8 cellular contexts compared by ENCODE assay signal in genomic region chr20:59007758-59008511, GRCh38. TPM values are rescaled to one million over a fixed set of nuclear protein-coding genes. Genes with fewer than 3 reads are reported as not detected.
DNase-seq lines count a peak whose midpoint lies in the region; ATAC-seq and TF ChIP-seq lines count a peak whose summit lies in the region.

No MANE protein-coding gene starts in this region.

- H3K36me3 ChIP-seq in BLaER1, result no peaks in the 10 kb centered on the region
- H3K36me3 ChIP-seq in subcutaneous abdominal adipose tissue (ENCODE audit: control insufficient read depth in 5 of 5, insufficient read depth in 5 of 5, low read length in 5 of 5), result peaks cover 0 to 13% (median 12%) of the 10 kb centered on the region in 5 donors

- H3K36me3 Mint-ChIP-seq in activated B cell treated with CpG ODN at 0.5 μM for 24 hours (ENCODE audit: low read depth), result peaks cover 27% of the 10 kb centered on the region

- H3K4me3 ChIP-seq in BLaER1 (peak overlapping the region; percentile 66), subcutaneous abdominal adipose tissue (ENCODE audit: low read depth in 1 of 5, low read length in 5 of 5) (peak overlapping the region in 2 of 5 donors; percentile 87 to 90)

- intact Hi-C loops in activated B cell treated with CpG ODN at 0.5 μM for 24 hours (cut with micrococcal nuclease), result loop anchor here (1.0 to 10.0 kb wide), 9 partner anchors 8 to 1617 kb away; partner anchors contain the start of genes ATP5F1E, RAB22A, RBM38 and STX16

- no peak for TF ChIP-seq CTCF in activated B cell treated with CpG ODN at 0.5 μM for 24 hours (IDR thresholded peaks at IDR 0.05)

- H3K4me1 Mint-ChIP-seq in activated B cell treated with CpG ODN at 0.5 μM for 24 hours, result peaks cover 52% of the 10 kb centered on the region

- H3K4me3 Mint-ChIP-seq in activated B cell treated with CpG ODN at 0.5 μM for 24 hours, result peak overlapping the region; percentile 95

- H3K9ac ChIP-seq in BLaER1 (peak overlapping the region; percentile 74), subcutaneous abdominal adipose tissue (ENCODE audit: low read length in 5 of 5) (peak overlapping the region in 4 of 5 donors; percentile 33 to 97 (median 74))

- DNase-seq in activated B cell treated with CpG ODN at 0.5 μM for 24 hours (peak; percentile 69), islet precursor cell (peak; percentile 51), cerebellar cortex (ENCODE audit: low spot score) (no peak), NCI-H2196 (lab: John Stamatoyannopoulos, UW; ENCODE audit: unreplicated experiment) (no peak)

- H3K4me2 ChIP-seq in BLaER1, result peak overlapping the region; percentile 94

- peak; percentile 18 for ATAC-seq in GM19324 (IDR thresholded peaks at IDR 0.05; ENCODE audit: low FRiP score, unreplicated experiment)
- ATAC-seq in HG03280 (IDR thresholded peaks at IDR 0.05; ENCODE audit: unreplicated experiment), result peak; percentile 33
- ATAC-seq in activated B cell treated with CpG ODN at 0.5 μM for 24 hours (ENCODE audit: low read depth), result peak; percentile 22

- CTCF ChIA-PET in activated B cell treated with CpG ODN at 0.5 μM for 24 hours (lab: Charles Lee), result interaction anchor here (1.3 kb wide), 1 partner anchor 24 kb away, joined by 5 read pairs; the partner anchor contains the start of gene ATP5F1E

- peaks cover 25% of the 10 kb centered on the region; the same call in 1 of the 2 replicates for H4K20me1 ChIP-seq in BLaER1

- no peaks in the 10 kb centered on the region for H3K9me3 Mint-ChIP-seq in activated B cell treated with CpG ODN at 0.5 μM for 24 hours

- H3K9me3 ChIP-seq in BLaER1, result no peaks in the 10 kb centered on the region
- H3K9me3 ChIP-seq in subcutaneous abdominal adipose tissue (ENCODE audit: control insufficient read depth in 5 of 5, low read length in 5 of 5), result no peaks in the 10 kb centered on the region

- POLR2A ChIA-PET in activated B cell treated with CpG ODN at 0.5 μM for 24 hours (lab: Charles Lee), result interaction anchor here (0.6 to 3.5 kb wide), 23 partner anchors 9 to 1610 kb away, joined by 3 to 89 read pairs (median 4); partner anchors contain the start of genes ATP5F1E, PRELID3B and ZBP1

- H3K27me3 ChIP-seq in BLaER1 (peaks cover 23% of the 10 kb centered on the region), subcutaneous abdominal adipose tissue (ENCODE audit: control insufficient read depth in 5 of 5, insufficient read depth in 4 of 5, low read length in 5 of 5) (no peaks in the 10 kb centered on the region)

- peak overlapping the region; percentile 98 for H3K27ac Mint-ChIP-seq in activated B cell treated with CpG ODN at 0.5 μM for 24 hours

- H3K27ac ChIP-seq in BLaER1 (peak overlapping the region; percentile 73; the same call in 1 of the 2 replicates), subcutaneous abdominal adipose tissue (ENCODE audit: low read depth, low read length) (peak overlapping the region; percentile 77)

- no peaks in the 10 kb centered on the region for H3K27me3 Mint-ChIP-seq in activated B cell treated with CpG ODN at 0.5 μM for 24 hours

- H3K4me1 ChIP-seq in BLaER1, result peaks cover 62% of the 10 kb centered on the region
- peaks cover 22 to 84% (median 77%) of the 10 kb centered on the region in 5 donors for H3K4me1 ChIP-seq in subcutaneous abdominal adipose tissue (ENCODE audit: control insufficient read depth in 5 of 5, insufficient read depth in 5 of 5, low read length in 5 of 5)

RNA-seq across cellular contexts. Expression of gene CTSZ, which starts 0.9 kb away (rescaled TPM):
- total RNA-seq in activated B cell treated with CpG ODN at 0.5 μM for 24 hours, result 262 and 278 TPM in 2 replicates

RNA-seq across cellular contexts. Expression of gene TUBB1, which starts 11.3 kb away (rescaled TPM):
- 0.05 and 0.09 TPM in 2 replicates for total RNA-seq in activated B cell treated with CpG ODN at 0.5 μM for 24 hours

RNA-seq across cellular contexts. Expression of gene ATP5F1E, which starts 24.2 kb away (rescaled TPM):
- 84.0 and 86.1 TPM in 2 replicates for total RNA-seq in activated B cell treated with CpG ODN at 0.5 μM for 24 hours

RNA-seq across cellular contexts. Expression of gene NELFCD, which starts 26.9 kb away (rescaled TPM):
- 97.2 and 107 TPM in 2 replicates for total RNA-seq in activated B cell treated with CpG ODN at 0.5 μM for 24 hours

RNA-seq across cellular contexts. Expression of gene PRELID3B, which starts 34.7 kb away (rescaled TPM):
- 54.2 and 58.4 TPM in 2 replicates for total RNA-seq in activated B cell treated with CpG ODN at 0.5 μM for 24 hours

Comparison
In these comparisons a context has a peak if more than half of its experiments do, and no peak if none do; other contexts are left out.
1. DNase-seq: peak in activated B cell treated with CpG ODN at 0.5 μM for 24 hours (single experiment) and islet precursor cell (single experiment); none in cerebellar cortex (single experiment) and NCI-H2196 (single experiment).
2. Peak in every context shown above with its lines, with median percentiles within 50 percentile points of each other: ATAC-seq.